25 cellular contexts compared by ENCODE assay signal in the genomic region with DNA sequence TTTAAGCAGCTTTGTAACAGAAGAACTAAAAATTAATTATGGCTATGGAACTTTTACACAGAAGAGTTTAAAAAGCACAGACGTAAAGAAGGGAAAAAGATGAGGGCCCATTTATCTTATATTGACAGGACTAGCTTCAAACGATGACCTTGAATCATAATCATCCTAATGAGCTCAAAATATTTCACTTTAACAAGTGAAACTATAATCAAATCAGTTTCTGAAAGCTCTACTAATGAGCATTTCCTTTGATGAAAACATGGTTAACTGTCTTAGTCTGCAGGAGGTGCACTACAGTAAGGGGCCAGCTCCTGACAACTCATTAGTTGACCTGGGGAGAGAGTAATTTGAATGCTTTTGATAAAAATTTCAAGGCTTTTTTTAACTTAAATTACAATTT.
"Had no signal": no experiment of that assay in that cellular context is flagged by ENCODE, and none has a peak within 500 bp of the region (broad histone marks: within the 10 kb centered on the region; RNA-seq: fewer than 3 reads in every experiment).

No MANE protein-coding gene starts in this region.

- H3K27ac ChIP-seq: RWPE1 had no signal

- FAIRE-seq: HepG2 had no signal

- H3K9me3 ChIP-seq: SK-N-SH had no signal

- H3K4me2 ChIP-seq: SK-N-SH had no signal

- DNase-seq: IMR-90; Karpas-422; KG1; MV-4-11; NCI-H1048; NCI-H1105; NCI-H1417; NCI-H1436 treated with DMSO at 0.1 percent for 48 hours; NCI-H1694; NCI-H187 treated with DMSO at 0.1 percent for 48 hours; NCI-H2029 treated with DMSO at 0.1 percent for 48 hours; NCI-H2227 treated with DMSO at 0.1 percent for 48 hours; NCI-H524; NCI-H526 treated with DMSO at 0.1 percent for 48 hours; NCI-H774; NK-92 treated with Interleukin-12 subunit alpha and Interleukin-12 subunit beta, amount 100 ng/mL, for 24 hours; PC-3; SHP77; SK-N-SH; SW 1271; T-helper 1 cell; T-helper 17 cell had no signal

- ATAC-seq: HepG2, Panc1, PC-3, T-helper 17 cell had no signal

- H3K9me2 ChIP-seq: SK-N-SH had no signal

- H3K9ac ChIP-seq: SK-N-SH had no signal
